Comparison of ENCODE assay signal across 9 cellular contexts in genomic region chr5:104412649-104413240, GRCh38.
A peak's percentile ranks its signal among the peaks of the same experiment; 100 is the strongest.
DNase-seq lines count a peak whose midpoint lies in the region; ATAC-seq and TF ChIP-seq lines count a peak whose summit lies in the region.
"Had no signal": no experiment of that assay in that cellular context is flagged by ENCODE, and none has a peak within 500 bp of the region (broad histone marks: within the 10 kb centered on the region; RNA-seq: fewer than 3 reads in every experiment).

No MANE protein-coding gene starts in this region.

- DNase-seq in Caki2 (ENCODE audit: low read depth) (peak; percentile 18), LHCN-M2 (ENCODE audit: low read depth) (peak; percentile 52), astrocyte of the spinal cord (ENCODE audit: low read depth, low spot score) (peak; percentile 46), neural crest cell (ENCODE audit: low read depth, low spot score) (peak; percentile 2), mesenteric fat pad (ENCODE audit: low spot score) (no peak)
- DNase-seq in effector memory CD4-positive, alpha-beta T cell, result no peak

- no peak overlapping the region for H3K4me3 Mint-ChIP-seq in neural crest cell
- H3K4me3 Mint-ChIP-seq: memory B cell had no signal

- no peak overlapping the region for H3K27ac Mint-ChIP-seq in neural crest cell (ENCODE audit: unreplicated experiment)
- H3K27ac Mint-ChIP-seq: memory B cell had no signal

- H3K4me3 ChIP-seq in astrocyte of the spinal cord (ENCODE audit: low read depth, low read length), result no peak overlapping the region
- no peak overlapping the region for H3K4me3 ChIP-seq in effector memory CD4-positive, alpha-beta T cell (ENCODE audit: insufficient read depth, low read depth, low read length, poor library complexity, severe bottlenecking)

- H3K4me1 ChIP-seq in effector memory CD4-positive, alpha-beta T cell (ENCODE audit: control insufficient read depth, insufficient read depth, low read length, poor library complexity, severe bottlenecking), result no peaks in the 10 kb centered on the region

- H3K27me3 Mint-ChIP-seq in neural crest cell (ENCODE audit: low read depth), result no peaks in the 10 kb centered on the region
- H3K27me3 Mint-ChIP-seq: memory B cell had no signal

- H3K27me3 ChIP-seq in effector memory CD4-positive, alpha-beta T cell (replicated peaks; ENCODE audit: control insufficient read depth, insufficient read depth, low read length, poor library complexity, severe bottlenecking), result no peaks in the 10 kb centered on the region

- H3K36me3 ChIP-seq in effector memory CD4-positive, alpha-beta T cell (ENCODE audit: control insufficient read depth, insufficient read depth, low read length), result no peaks in the 10 kb centered on the region

- H3K36me3 Mint-ChIP-seq in neural crest cell (ENCODE audit: low read depth), result no peaks in the 10 kb centered on the region
- H3K36me3 Mint-ChIP-seq: memory B cell had no signal

- ATAC-seq in GM21367 (IDR thresholded peaks at IDR 0.05; ENCODE audit: unreplicated experiment) (peak; percentile 60), GM19324 (IDR thresholded peaks at IDR 0.05; ENCODE audit: low FRiP score, unreplicated experiment) (no peak)

- TF ChIP-seq CTCF in astrocyte of the spinal cord (IDR thresholded peaks at IDR 0.05; ENCODE audit: low read depth, low read length), result peak; percentile 79
- TF ChIP-seq CTCF in neural crest cell (conservative IDR thresholded peaks at IDR 0.05), result peak; percentile 62

- peaks cover 15% of the 10 kb centered on the region for H3K9me3 Mint-ChIP-seq in neural crest cell
- H3K9me3 Mint-ChIP-seq: memory B cell had no signal

- H3K27ac ChIP-seq in effector memory CD4-positive, alpha-beta T cell (ENCODE audit: insufficient read depth, low read length, poor library complexity, severe bottlenecking), result no peak overlapping the region

- in situ Hi-C loops in Caki2 (cut with HindIII; ENCODE audit: low pct_unique_long_range_greater_than_20kb, low sequenced_read_pairs) (no loop called here), astrocyte of the spinal cord (cut with HindIII; ENCODE audit: low sequenced_read_pairs) (no loop called here)

- H3K9me3 ChIP-seq in effector memory CD4-positive, alpha-beta T cell (ENCODE audit: control insufficient read depth, low read length), result peaks cover 3% of the 10 kb centered on the region

- no peaks in the 10 kb centered on the region for H3K4me1 Mint-ChIP-seq in neural crest cell
- H3K4me1 Mint-ChIP-seq: memory B cell had no signal

Comparison
In these comparisons a context has a peak if more than half of its experiments do, and no peak if none do; other contexts are left out.
1. DNase-seq: peak in Caki2 (single experiment), LHCN-M2 (single experiment), astrocyte of the spinal cord (single experiment) and neural crest cell (single experiment); none in effector memory CD4-positive, alpha-beta T cell (0 of 3) and mesenteric fat pad (single experiment).